Comparison of ENCODE assay signal across 12 cellular contexts in genomic region chr17:413016-413350, GRCh38. TPM values are rescaled to one million over a fixed set of nuclear protein-coding genes. Genes with fewer than 3 reads are reported as not detected.
DNase-seq lines count a peak whose midpoint lies in the region; ATAC-seq and TF ChIP-seq lines count a peak whose summit lies in the region.
"Had no signal": no experiment of that assay in that cellular context is flagged by ENCODE, and none has a peak within 500 bp of the region (broad histone marks: within the 10 kb centered on the region; RNA-seq: fewer than 3 reads in every experiment).

No MANE protein-coding gene starts in this region.

- CTCF ChIA-PET in activated CD8-positive, alpha-beta memory T cell treated with anti-CD3 and anti-CD28 coated beads, Interleukin-2, amount 10 ng/mL, durations not matched to agents 7 days and 5 days (lab: Charles Lee): interaction anchor here (0.7 to 3.2 kb wide), 16 partner anchors 26 to 339 kb away, joined by 3 to 128 read pairs (median 8); partner anchors contain the start of genes GEMIN4 and VPS53

- H3K27ac Mint-ChIP-seq in activated CD8-positive, alpha-beta memory T cell treated with anti-CD3 and anti-CD28 coated beads, Interleukin-2, amount 10 ng/mL, durations not matched to agents 7 days and 5 days: peak overlapping the region; percentile 75
- peak overlapping the region in 3 of 5 experiments; percentile 6 to 52 (median 24) for H3K27ac Mint-ChIP-seq in brain
- H3K27ac Mint-ChIP-seq in stimulated activated naive CD8-positive, alpha-beta T cell treated with anti-CD3 and anti-CD28 coated beads, Interleukin-15, amount 100 ng/mL, for 72 hours: peak overlapping the region; percentile 71 to 95

- H3K27me3 ChIP-seq in foreskin keratinocyte: no peaks in the 10 kb centered on the region
- H3K27me3 ChIP-seq: tibial artery had no signal

- no peaks in the 10 kb centered on the region for H3K9me3 Mint-ChIP-seq in activated CD8-positive, alpha-beta memory T cell treated with anti-CD3 and anti-CD28 coated beads, Interleukin-2, amount 10 ng/mL, durations not matched to agents 7 days and 5 days (ENCODE audit: low read depth)
- peaks cover 0 to 12% (median 4%) of the 10 kb centered on the region in 5 experiments for H3K9me3 Mint-ChIP-seq in brain
- H3K9me3 Mint-ChIP-seq in stimulated activated naive CD8-positive, alpha-beta T cell treated with anti-CD3 and anti-CD28 coated beads, Interleukin-15, amount 100 ng/mL, for 72 hours: no peaks in the 10 kb centered on the region

- DNase-seq in stimulated activated CD4-positive, alpha-beta T cell treated with anti-CD3 and anti-CD28 coated beads, Interleukin-4, amount 100 ng/mL, for 1 hour: peak; percentile 37
- DNase-seq in stimulated activated CD4-positive, alpha-beta T cell treated with anti-CD3 and anti-CD28 coated beads, Interleukin-2, amount 100 ng/mL, for 48 hours: no peak
- DNase-seq in activated CD8-positive, alpha-beta memory T cell treated with anti-CD3 and anti-CD28 coated beads, Interleukin-2, amount 10 ng/mL, durations not matched to agents 7 days and 5 days: no peak
- no peak for DNase-seq in stimulated activated naive CD8-positive, alpha-beta T cell treated with anti-CD3 and anti-CD28 coated beads, Interleukin-15, amount 100 ng/mL, for 72 hours
- DNase-seq in NCI-H526 treated with DMSO at 0.1 percent for 48 hours (lab: John Stamatoyannopoulos, UW) (no peak), RPMI8226 (no peak), foreskin keratinocyte (no peak)
- DNase-seq: left colon, NCI-H2029, tibial artery had no signal

- H3K4me1 ChIP-seq in foreskin keratinocyte: no peaks in the 10 kb centered on the region

- ATAC-seq in activated CD8-positive, alpha-beta memory T cell treated with anti-CD3 and anti-CD28 coated beads, Interleukin-2, amount 10 ng/mL, durations not matched to agents 7 days and 5 days: no peak
- no peak for ATAC-seq in stimulated activated naive CD8-positive, alpha-beta T cell treated with anti-CD3 and anti-CD28 coated beads, Interleukin-15, amount 100 ng/mL, for 72 hours
- no peak for ATAC-seq in foreskin keratinocyte
- ATAC-seq: left colon had no signal

- TF ChIP-seq CTCF in brain (conservative IDR thresholded peaks at IDR 0.05): no peak
- TF ChIP-seq CTCF in foreskin keratinocyte (conservative IDR thresholded peaks at IDR 0.05): no peak

- peaks cover 77% of the 10 kb centered on the region for H3K4me1 Mint-ChIP-seq in activated CD8-positive, alpha-beta memory T cell treated with anti-CD3 and anti-CD28 coated beads, Interleukin-2, amount 10 ng/mL, durations not matched to agents 7 days and 5 days
- H3K4me1 Mint-ChIP-seq in brain: peaks cover 37% of the 10 kb centered on the region
- peaks cover 83% of the 10 kb centered on the region for H3K4me1 Mint-ChIP-seq in stimulated activated naive CD8-positive, alpha-beta T cell treated with anti-CD3 and anti-CD28 coated beads, Interleukin-15, amount 100 ng/mL, for 72 hours

- peaks cover 3% of the 10 kb centered on the region for H3K27me3 Mint-ChIP-seq in activated CD8-positive, alpha-beta memory T cell treated with anti-CD3 and anti-CD28 coated beads, Interleukin-2, amount 10 ng/mL, durations not matched to agents 7 days and 5 days
- peaks cover 4% of the 10 kb centered on the region for H3K27me3 Mint-ChIP-seq in brain
- H3K27me3 Mint-ChIP-seq in stimulated activated naive CD8-positive, alpha-beta T cell treated with anti-CD3 and anti-CD28 coated beads, Interleukin-15, amount 100 ng/mL, for 72 hours: no peaks in the 10 kb centered on the region

- H3K36me3 Mint-ChIP-seq in activated CD8-positive, alpha-beta memory T cell treated with anti-CD3 and anti-CD28 coated beads, Interleukin-2, amount 10 ng/mL, durations not matched to agents 7 days and 5 days: peaks cover 24% of the 10 kb centered on the region
- H3K36me3 Mint-ChIP-seq in brain: peaks cover 8% of the 10 kb centered on the region

- H3K27ac ChIP-seq in foreskin keratinocyte: no peak overlapping the region
- H3K27ac ChIP-seq: HL-60, tibial artery had no signal

- peak overlapping the region; percentile 60 for H3K4me3 Mint-ChIP-seq in activated CD8-positive, alpha-beta memory T cell treated with anti-CD3 and anti-CD28 coated beads, Interleukin-2, amount 10 ng/mL, durations not matched to agents 7 days and 5 days
- H3K4me3 Mint-ChIP-seq in brain: no peak overlapping the region
- peak overlapping the region; percentile 60 to 80 for H3K4me3 Mint-ChIP-seq in stimulated activated naive CD8-positive, alpha-beta T cell treated with anti-CD3 and anti-CD28 coated beads, Interleukin-15, amount 100 ng/mL, for 72 hours

RNA-seq across cellular contexts. Expression of gene RFLNB, which starts 32.8 kb away (rescaled TPM):
- 10 to 100 TPM; 65.4 to 74.4 TPM for total RNA-seq in activated CD8-positive, alpha-beta memory T cell treated with anti-CD3 and anti-CD28 coated beads, Interleukin-2, amount 10 ng/mL, durations not matched to agents 7 days and 5 days
- 4.5 TPM for polyA plus RNA-seq in brain (ENCODE audit: insufficient read depth, low read depth, low replicate concordance)
- 14.5 and 19.7 TPM in 2 replicates for total RNA-seq in foreskin keratinocyte
- polyA plus RNA-seq in foreskin keratinocyte: 8.7 and 11.3 TPM in 2 replicates

Comparison
In these comparisons a context has a peak if more than half of its experiments do, and no peak if none do; other contexts are left out.
1. H3K27ac Mint-ChIP-seq: peak in every context shown above with its lines; median percentile 83 in stimulated activated naive CD8-positive, alpha-beta T cell treated with anti-CD3 and anti-CD28 coated beads, Interleukin-15, amount 100 ng/mL, for 72 hours; 75 in activated CD8-positive, alpha-beta memory T cell treated with anti-CD3 and anti-CD28 coated beads, Interleukin-2, amount 10 ng/mL, durations not matched to agents 7 days and 5 days; 24 in brain.
2. H3K4me3 Mint-ChIP-seq: peak in activated CD8-positive, alpha-beta memory T cell treated with anti-CD3 and anti-CD28 coated beads, Interleukin-2, amount 10 ng/mL, durations not matched to agents 7 days and 5 days (single experiment) and stimulated activated naive CD8-positive, alpha-beta T cell treated with anti-CD3 and anti-CD28 coated beads, Interleukin-15, amount 100 ng/mL, for 72 hours (2 of 2); none in brain (0 of 5).